In genomic region chr4:164485169-164485568, GRCh38 we compare ENCODE assay signal across 23 cellular contexts.
"Had no signal": no experiment of that assay in that cellular context is flagged by ENCODE, and none has a peak within 500 bp of the region (broad histone marks: within the 10 kb centered on the region; RNA-seq: fewer than 3 reads in every experiment).

No MANE protein-coding gene starts in this region.

- DNase-seq: dorsolateral prefrontal cortex; effector CD4-positive, alpha-beta T cell; endodermal cell; foreskin fibroblast; gastrocnemius medialis; heart left ventricle; kidney; mucosa of descending colon; naive B cell; stimulated activated CD4-positive, alpha-beta T cell treated with anti-CD3 and anti-CD28 coated beads, Interleukin-12 subunit alpha, Interleukin-12 subunit beta, amount 100 ng/mL, for 4 hours; stimulated activated CD4-positive, alpha-beta T cell treated with anti-CD3 and anti-CD28 coated beads, Interleukin-1b, Interleukin-23, amount 100 ng/mL, for 48 hours; stimulated activated CD4-positive, alpha-beta T cell treated with anti-CD3 and anti-CD28 coated beads, Interleukin-4, amount 100 ng/mL, for 1 hour; stimulated activated CD8-positive, alpha-beta memory T cell treated with anti-CD3 and anti-CD28 coated beads, Interleukin-4, amount 100 ng/mL, for 48 hours; stimulated activated naive CD4-positive, alpha-beta T cell treated with Interleukin-2 at 50 U/mL for 16 hours; stomach; thyroid gland had no signal

- H3K9me3 ChIP-seq: gastrocnemius medialis, mucosa of descending colon, right atrium auricular region, stomach, thyroid gland had no signal

- H3K27ac ChIP-seq: dorsolateral prefrontal cortex, epithelial cell of prostate, gastrocnemius medialis, heart left ventricle, hepatocyte, neural progenitor cell, parathyroid adenoma, right atrium auricular region, stomach, thyroid gland had no signal

- H3K36me3 ChIP-seq: gastrocnemius medialis, heart left ventricle, neural progenitor cell, right atrium auricular region, stomach, thyroid gland had no signal

- H3K9ac ChIP-seq: neural progenitor cell, parathyroid adenoma had no signal

- H3K4me3 ChIP-seq: dorsolateral prefrontal cortex, gastrocnemius medialis, heart left ventricle, hepatocyte, lung, mucosa of descending colon, neural progenitor cell, right atrium auricular region, smooth muscle cell, stomach, thyroid gland had no signal
